34 cellular contexts compared by ENCODE assay signal in genomic region chr1:248359415-248359814, GRCh38. TPM values are rescaled to one million over a fixed set of nuclear protein-coding genes. Genes with fewer than 3 reads are reported as not detected.
"Had no signal": no experiment of that assay in that cellular context is flagged by ENCODE, and none has a peak within 500 bp of the region (broad histone marks: within the 10 kb centered on the region; RNA-seq: fewer than 3 reads in every experiment).

No MANE protein-coding gene starts in this region.

- H3K36me3 Mint-ChIP-seq: activated naive CD4-positive, alpha-beta T cell treated with anti-CD3 and anti-CD28 coated beads, Interleukin-2, amount 50 U/mL, for 24 hours; activated naive CD8-positive, alpha-beta T cell treated with anti-CD3 and anti-CD28 coated beads, Interleukin-2, amount 10 ng/mL, durations not matched to agents 7 days and 5 days had no signal

- H3K9me3 Mint-ChIP-seq: activated CD4-positive, alpha-beta T cell treated with anti-CD3 and anti-CD28 coated beads, Interleukin-2, amount 10 ng/mL, durations not matched to agents 7 days and 5 days; activated naive CD8-positive, alpha-beta T cell treated with anti-CD3 and anti-CD28 coated beads, Interleukin-2, amount 10 ng/mL, durations not matched to agents 7 days and 5 days; activated T-cell treated with anti-CD3 and anti-CD28 coated beads, Interleukin-2, amount 50 U/mL, for 24 hours; activated T-helper 2 cell treated with anti-CD3 and anti-CD28 coated beads, Interferon-gamma antibody, Interleukin-2, Interleukin-4, amounts not matched to agents 10 μg/mL and 5 μg/mL and 100 μg/mL, durations not matched to agents 14 hours and 24 hours and 36 hours; T-helper 1 cell treated with Interleukin-12 subunit alpha and Interleukin-12 subunit beta and Interleukin-4 antibody, amounts not matched to agents 30 μg/mL and 1 μg/mL, for 36 hours; T-helper 2 cell treated with Interferon-gamma antibody and Interleukin-4, amounts not matched to agents 5 μg/mL and 100 μg/mL, for 36 hours had no signal

- DNase-seq: activated CD4-positive, alpha-beta T cell treated with anti-CD3 and anti-CD28 coated beads for 36 hours; activated CD4-positive, alpha-beta T cell treated with anti-CD3 and anti-CD28 coated beads, Interleukin-2, amount 10 ng/mL, durations not matched to agents 7 days and 5 days; activated CD4-positive, alpha-beta T cell treated with anti-CD3 and anti-CD28 coated beads, Interleukin-2, amount 50 U/mL, for 48 hours; activated CD8-positive, alpha-beta T cell treated with anti-CD3 and anti-CD28 coated beads, Interleukin-2, amount 10 ng/mL, durations not matched to agents 7 days and 5 days; activated gamma-delta T cell; activated naive CD4-positive, alpha-beta T cell treated with Interleukin-2 at 50 U/mL for 16 hours; activated naive CD8-positive, alpha-beta T cell treated with anti-CD3 and anti-CD28 coated beads, Interleukin-2, amount 10 ng/mL, durations not matched to agents 7 days and 5 days; activated T-cell treated with anti-CD3 and anti-CD28 coated beads, Interleukin-2, amount 50 U/mL, for 24 hours; NCI-H1092 treated with DMSO at 0.1 percent for 48 hours; NCI-H1417; NCI-H146; NCI-H187; NCI-H2029 treated with DMSO at 0.1 percent for 48 hours; NCI-H2107; NCI-H2171; NCI-H510A; NCI-H526; NCI-H748 treated with DMSO at 0.1 percent for 48 hours; NK-92 treated with Interleukin-12 subunit alpha and Interleukin-12 subunit beta, amount 100 ng/mL, for 24 hours; PC-3; Peyer's patch; RPMI8226; SHP77 treated with DMSO at 0.1 percent for 48 hours; SK-N-SH had no signal

- ATAC-seq: activated CD4-positive, alpha-beta T cell treated with anti-CD3 and anti-CD28 coated beads for 36 hours; activated CD4-positive, CD25-positive, alpha-beta regulatory T cell treated with anti-CD3 and anti-CD28 coated beads, Interleukin-2, amount 50 U/mL, for 24 hours; activated CD8-positive, alpha-beta T cell treated with anti-CD3 and anti-CD28 coated beads, Interleukin-2, amount 10 ng/mL, durations not matched to agents 7 days and 5 days; K562; PC-3 had no signal

- H3K4me1 Mint-ChIP-seq: activated CD4-positive, alpha-beta T cell treated with anti-CD3 and anti-CD28 coated beads for 36 hours; activated CD4-positive, alpha-beta T cell treated with anti-CD3 and anti-CD28 coated beads, Interleukin-2, amount 10 ng/mL, durations not matched to agents 7 days and 5 days; activated naive CD4-positive, alpha-beta T cell treated with anti-CD3 and anti-CD28 coated beads, Interleukin-2, amount 50 U/mL, for 24 hours; activated naive CD8-positive, alpha-beta T cell treated with anti-CD3 and anti-CD28 coated beads, Interleukin-2, amount 10 ng/mL, durations not matched to agents 7 days and 5 days had no signal

- H3K4me3 Mint-ChIP-seq: activated CD4-positive, alpha-beta T cell treated with anti-CD3 and anti-CD28 coated beads for 36 hours; activated CD4-positive, alpha-beta T cell treated with anti-CD3 and anti-CD28 coated beads, Interleukin-2, amount 10 ng/mL, durations not matched to agents 7 days and 5 days; activated CD8-positive, alpha-beta T cell treated with anti-CD3 and anti-CD28 coated beads, Interleukin-2, amount 10 ng/mL, durations not matched to agents 7 days and 5 days; activated naive CD4-positive, alpha-beta T cell treated with anti-CD3 and anti-CD28 coated beads, Interleukin-2, amount 50 U/mL, for 24 hours; activated naive CD8-positive, alpha-beta T cell treated with anti-CD3 and anti-CD28 coated beads, Interleukin-2, amount 10 ng/mL, durations not matched to agents 7 days and 5 days; activated T-cell treated with anti-CD3 and anti-CD28 coated beads, Interleukin-2, amount 50 U/mL, for 24 hours; T-helper 1 cell treated with Interleukin-12 subunit alpha and Interleukin-12 subunit beta and Interleukin-4 antibody, amounts not matched to agents 30 μg/mL and 1 μg/mL, for 36 hours; T-helper 2 cell treated with Interferon-gamma antibody and Interleukin-4, amounts not matched to agents 5 μg/mL and 100 μg/mL, for 36 hours had no signal

- H3K27me3 Mint-ChIP-seq: activated CD4-positive, alpha-beta T cell treated with anti-CD3 and anti-CD28 coated beads, Interleukin-2, amount 10 ng/mL, durations not matched to agents 7 days and 5 days; activated naive CD8-positive, alpha-beta T cell treated with anti-CD3 and anti-CD28 coated beads, Interleukin-2, amount 10 ng/mL, durations not matched to agents 7 days and 5 days; activated T-cell treated with anti-CD3 and anti-CD28 coated beads, Interleukin-2, amount 50 U/mL, for 24 hours had no signal

- H3K27ac ChIP-seq: ascending aorta, Peyer's patch, SJSA1 had no signal

- H3K27ac Mint-ChIP-seq: activated CD4-positive, alpha-beta T cell treated with anti-CD3 and anti-CD28 coated beads for 36 hours; activated CD4-positive, alpha-beta T cell treated with anti-CD3 and anti-CD28 coated beads, Interleukin-2, amount 10 ng/mL, durations not matched to agents 7 days and 5 days; activated CD8-positive, alpha-beta T cell treated with anti-CD3 and anti-CD28 coated beads, Interleukin-2, amount 10 ng/mL, durations not matched to agents 7 days and 5 days; activated naive CD4-positive, alpha-beta T cell treated with anti-CD3 and anti-CD28 coated beads, Interleukin-2, amount 50 U/mL, for 24 hours; activated naive CD8-positive, alpha-beta T cell treated with anti-CD3 and anti-CD28 coated beads, Interleukin-2, amount 10 ng/mL, durations not matched to agents 7 days and 5 days; activated T-cell treated with anti-CD3 and anti-CD28 coated beads, Interleukin-2, amount 50 U/mL, for 24 hours; activated T-helper 2 cell treated with anti-CD3 and anti-CD28 coated beads, Interferon-gamma antibody, Interleukin-2, Interleukin-4, amounts not matched to agents 10 μg/mL and 5 μg/mL and 100 μg/mL, durations not matched to agents 14 hours and 24 hours and 36 hours; T-helper 1 cell treated with Interleukin-12 subunit alpha and Interleukin-12 subunit beta and Interleukin-4 antibody, amounts not matched to agents 30 μg/mL and 1 μg/mL, for 36 hours; T-helper 2 cell treated with Interferon-gamma antibody and Interleukin-4, amounts not matched to agents 5 μg/mL and 100 μg/mL, for 36 hours had no signal

RNA-seq across cellular contexts. Expression of gene OR2T4, which starts 2.0 kb away (rescaled TPM):
- total RNA-seq: activated CD4-positive, alpha-beta T cell treated with anti-CD3 and anti-CD28 coated beads for 36 hours; activated CD4-positive, alpha-beta T cell treated with anti-CD3 and anti-CD28 coated beads, Interleukin-2, amount 10 ng/mL, durations not matched to agents 7 days and 5 days; activated CD8-positive, alpha-beta T cell treated with anti-CD3 and anti-CD28 coated beads, Interleukin-2, amount 10 ng/mL, durations not matched to agents 7 days and 5 days; activated naive CD8-positive, alpha-beta T cell treated with anti-CD3 and anti-CD28 coated beads, Interleukin-2, amount 10 ng/mL, durations not matched to agents 7 days and 5 days; activated T-helper 2 cell treated with anti-CD3 and anti-CD28 coated beads, Interferon-gamma antibody, Interleukin-2, Interleukin-4, amounts not matched to agents 10 μg/mL and 5 μg/mL and 100 μg/mL, durations not matched to agents 14 hours and 24 hours and 36 hours; ascending aorta; K562; M059J; PC-3; Peyer's patch; SJSA1 had no signal
- polyA plus RNA-seq: adipose tissue, K562, SK-N-SH had no signal

RNA-seq across cellular contexts. Expression of gene OR14C36, which starts 10.8 kb away (rescaled TPM):
- total RNA-seq: activated CD4-positive, alpha-beta T cell treated with anti-CD3 and anti-CD28 coated beads for 36 hours; activated CD4-positive, alpha-beta T cell treated with anti-CD3 and anti-CD28 coated beads, Interleukin-2, amount 10 ng/mL, durations not matched to agents 7 days and 5 days; activated CD8-positive, alpha-beta T cell treated with anti-CD3 and anti-CD28 coated beads, Interleukin-2, amount 10 ng/mL, durations not matched to agents 7 days and 5 days; activated naive CD8-positive, alpha-beta T cell treated with anti-CD3 and anti-CD28 coated beads, Interleukin-2, amount 10 ng/mL, durations not matched to agents 7 days and 5 days; activated T-helper 2 cell treated with anti-CD3 and anti-CD28 coated beads, Interferon-gamma antibody, Interleukin-2, Interleukin-4, amounts not matched to agents 10 μg/mL and 5 μg/mL and 100 μg/mL, durations not matched to agents 14 hours and 24 hours and 36 hours; ascending aorta; K562; M059J; PC-3; Peyer's patch; SJSA1 had no signal
- polyA plus RNA-seq: adipose tissue, K562, SK-N-SH had no signal

RNA-seq across cellular contexts. Expression of gene OR2T6, which starts 16.1 kb away (rescaled TPM):
- total RNA-seq: activated CD4-positive, alpha-beta T cell treated with anti-CD3 and anti-CD28 coated beads for 36 hours; activated CD4-positive, alpha-beta T cell treated with anti-CD3 and anti-CD28 coated beads, Interleukin-2, amount 10 ng/mL, durations not matched to agents 7 days and 5 days; activated CD8-positive, alpha-beta T cell treated with anti-CD3 and anti-CD28 coated beads, Interleukin-2, amount 10 ng/mL, durations not matched to agents 7 days and 5 days; activated naive CD8-positive, alpha-beta T cell treated with anti-CD3 and anti-CD28 coated beads, Interleukin-2, amount 10 ng/mL, durations not matched to agents 7 days and 5 days; activated T-helper 2 cell treated with anti-CD3 and anti-CD28 coated beads, Interferon-gamma antibody, Interleukin-2, Interleukin-4, amounts not matched to agents 10 μg/mL and 5 μg/mL and 100 μg/mL, durations not matched to agents 14 hours and 24 hours and 36 hours; ascending aorta; K562; M059J; PC-3; Peyer's patch; SJSA1 had no signal
- polyA plus RNA-seq: adipose tissue, K562, SK-N-SH had no signal

RNA-seq across cellular contexts. Expression of gene OR2M7, which starts 35.0 kb away (rescaled TPM):
- total RNA-seq: activated CD4-positive, alpha-beta T cell treated with anti-CD3 and anti-CD28 coated beads for 36 hours; activated CD4-positive, alpha-beta T cell treated with anti-CD3 and anti-CD28 coated beads, Interleukin-2, amount 10 ng/mL, durations not matched to agents 7 days and 5 days; activated CD8-positive, alpha-beta T cell treated with anti-CD3 and anti-CD28 coated beads, Interleukin-2, amount 10 ng/mL, durations not matched to agents 7 days and 5 days; activated naive CD8-positive, alpha-beta T cell treated with anti-CD3 and anti-CD28 coated beads, Interleukin-2, amount 10 ng/mL, durations not matched to agents 7 days and 5 days; activated T-helper 2 cell treated with anti-CD3 and anti-CD28 coated beads, Interferon-gamma antibody, Interleukin-2, Interleukin-4, amounts not matched to agents 10 μg/mL and 5 μg/mL and 100 μg/mL, durations not matched to agents 14 hours and 24 hours and 36 hours; ascending aorta; K562; M059J; PC-3; Peyer's patch; SJSA1 had no signal
- polyA plus RNA-seq: adipose tissue, K562, SK-N-SH had no signal

RNA-seq across cellular contexts. Expression of gene OR2T1, which starts 43.4 kb away (rescaled TPM):
- total RNA-seq: activated CD4-positive, alpha-beta T cell treated with anti-CD3 and anti-CD28 coated beads for 36 hours; activated CD4-positive, alpha-beta T cell treated with anti-CD3 and anti-CD28 coated beads, Interleukin-2, amount 10 ng/mL, durations not matched to agents 7 days and 5 days; activated CD8-positive, alpha-beta T cell treated with anti-CD3 and anti-CD28 coated beads, Interleukin-2, amount 10 ng/mL, durations not matched to agents 7 days and 5 days; activated naive CD8-positive, alpha-beta T cell treated with anti-CD3 and anti-CD28 coated beads, Interleukin-2, amount 10 ng/mL, durations not matched to agents 7 days and 5 days; activated T-helper 2 cell treated with anti-CD3 and anti-CD28 coated beads, Interferon-gamma antibody, Interleukin-2, Interleukin-4, amounts not matched to agents 10 μg/mL and 5 μg/mL and 100 μg/mL, durations not matched to agents 14 hours and 24 hours and 36 hours; ascending aorta; K562; M059J; PC-3; Peyer's patch; SJSA1 had no signal
- polyA plus RNA-seq: adipose tissue, K562, SK-N-SH had no signal
